ENCODE assay signal across 8 cellular contexts in genomic region chr6:27838513-27839302, GRCh38.
A peak's percentile ranks its signal among the peaks of the same experiment; 100 is the strongest.
DNase-seq lines count a peak whose midpoint lies in the region; ATAC-seq and TF ChIP-seq lines count a peak whose summit lies in the region.
"Not testable (repeated sequence)": the region's sequence is repeated elsewhere in the genome, so short reads cannot be mapped to it uniquely, and the experiment has no call there.

No MANE protein-coding gene starts in this region.

- WGBS in body of pancreas, 2 donors = 0% methylated on average over 36 to 48 of the region's 48 CpGs
- 0% methylated on average over 48 of the region's 48 CpGs for WGBS in heart right ventricle, 2 donors

- not testable (repeated sequence) for H3K36me3 ChIP-seq in body of pancreas (replicated peaks in 1 of 2; ENCODE audit: insufficient read depth in 1 of 2, low read depth in 2 of 2); heart right ventricle; neural progenitor cell

- peak overlapping the region; percentile 86 for H3K4me2 ChIP-seq in neural progenitor cell

- not testable (repeated sequence) for H4K20me1 ChIP-seq in neural progenitor cell (ENCODE audit: low read depth)

- peaks cover 21% of the 10 kb centered on the region for H3K79me2 ChIP-seq in neural progenitor cell (ENCODE audit: low read depth)

- H3K9ac ChIP-seq in neural progenitor cell = peak overlapping the region; percentile 30

- not testable (repeated sequence) for H3K27me3 ChIP-seq in body of pancreas, heart right ventricle, neural progenitor cell

- peak; percentile 68 to 97 (median 96) for TF ChIP-seq POLR2A in body of pancreas (IDR thresholded peaks at IDR 0.05)

- DNase-seq in EL (peak; percentile 57), NCI-H2029 (lab: John Stamatoyannopoulos, UW) (peak; percentile 46), body of pancreas (peak; percentile 68 to 79 (median 76)), heart right ventricle (peak; percentile 52 to 63), neural progenitor cell (ENCODE audit: low spot score) (peak; percentile 70), substantia nigra (lab: John Stamatoyannopoulos, UW) (peak in 19 of 49 donors; percentile 15 to 78 (median 47))

- H3K27ac ChIP-seq in body of pancreas (peak overlapping the region; percentile 93 to 98 (median 95)), heart right ventricle (peak overlapping the region; percentile 86 to 98 (median 96)), neural progenitor cell (peak overlapping the region; percentile 79), substantia nigra (ENCODE audit: low read depth, low read length, poor library complexity, severe bottlenecking) (peak overlapping the region; percentile 66)

- not testable (repeated sequence) for H3K9me3 Mint-ChIP-seq in neural progenitor cell

- ATAC-seq in HG02588 (IDR thresholded peaks at IDR 0.05; ENCODE audit: unreplicated experiment) (peak; percentile 15), body of pancreas (peak; percentile 43), heart right ventricle (peak; percentile 39 to 68 (median 57))

- not testable (repeated sequence) for H2AFZ ChIP-seq in neural progenitor cell (replicated peaks)

- H3K4me1 Mint-ChIP-seq in neural progenitor cell = peaks cover 26% of the 10 kb centered on the region

- not testable (repeated sequence) for H3K36me3 Mint-ChIP-seq in neural progenitor cell

- H3K27me3 Mint-ChIP-seq in neural progenitor cell (ENCODE audit: insufficient read depth, low read depth) = not testable (repeated sequence)

- intact Hi-C loops in body of pancreas (cut with DNase I) = not testable (repeated sequence)
- intact Hi-C loops in heart right ventricle (cut with DNase I) = loop anchor here in 6 of 10 donors (1.0 to 10.0 kb wide), 5 partner anchors 26 to 1814 kb away; a partner anchor contains a TSS

- not testable (repeated sequence) for TF ChIP-seq CTCF in WI38 (IDR thresholded peaks at IDR 0.05; ENCODE audit: low read depth, low read length); neural progenitor cell (IDR thresholded peaks at IDR 0.05)
- TF ChIP-seq CTCF in body of pancreas (IDR thresholded peaks at IDR 0.05) = peak in 4 of 7 experiments; percentile 34 to 50 (median 42)
- TF ChIP-seq CTCF in heart right ventricle (IDR thresholded peaks at IDR 0.05) = peak in 2 of 9 donors; percentile 7 to 8

- H3F3A ChIP-seq in neural progenitor cell (ENCODE audit: low read depth) = peaks cover 47% of the 10 kb centered on the region

- H3K4me1 ChIP-seq in body of pancreas = peaks cover 28% of the 10 kb centered on the region
- H3K4me1 ChIP-seq in heart right ventricle = peaks cover 0 to 39% (median 31%) of the 10 kb centered on the region in 9 donors
- peaks cover 26% of the 10 kb centered on the region for H3K4me1 ChIP-seq in neural progenitor cell

- H3K4me3 ChIP-seq in WI38 (ENCODE audit: low read depth, low read length) (peak overlapping the region; percentile 76), body of pancreas (peak overlapping the region; percentile 31 to 36), heart right ventricle (peak overlapping the region; percentile 61 to 95 (median 82)), neural progenitor cell (peak overlapping the region; percentile 81)

- H3K4me3 Mint-ChIP-seq in neural progenitor cell = not testable (repeated sequence)

- H3K27ac Mint-ChIP-seq in neural progenitor cell = not testable (repeated sequence)

- H3K9me3 ChIP-seq in body of pancreas; heart right ventricle; neural progenitor cell (ENCODE audit: low read depth): not testable (repeated sequence)
